In the genomic region with DNA sequence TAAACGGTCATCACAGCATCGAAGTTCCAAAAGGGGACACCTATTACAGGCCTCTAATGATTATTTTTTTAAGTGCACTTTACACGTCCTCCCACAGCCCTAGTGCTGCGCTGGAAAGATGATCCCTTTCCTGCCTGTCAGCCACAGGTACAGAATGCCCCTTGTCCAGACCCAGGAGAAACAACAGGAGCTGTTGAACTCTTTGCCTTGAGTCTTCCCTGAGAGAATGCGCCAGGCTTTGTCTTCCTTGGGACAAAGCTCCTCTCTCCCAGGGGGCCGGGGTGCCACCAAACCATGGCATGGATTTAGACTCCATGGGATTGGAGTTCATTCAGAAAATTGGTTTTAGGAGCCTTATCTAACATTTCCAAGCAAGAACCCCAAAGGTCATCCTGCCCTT, we compare ENCODE assay signal across 17 cellular contexts.
A peak's percentile ranks its signal among the peaks of the same experiment; 100 is the strongest.
DNase-seq lines count a peak whose midpoint lies in the region; ATAC-seq and FAIRE-seq lines count a peak whose summit lies in the region.
"Had no signal": no experiment of that assay in that cellular context is flagged by ENCODE, and none has a peak within 500 bp of the region (broad histone marks: within the 10 kb centered on the region; RNA-seq: fewer than 3 reads in every experiment).

No MANE protein-coding gene starts in this region.

- H3K27ac ChIP-seq in SK-N-MC = no peak overlapping the region; the same call in 1 of the 2 replicates
- H3K27ac ChIP-seq in iPS-20b (ENCODE audit: low read length) = peak overlapping the region; percentile 15
- H3K27ac ChIP-seq: left lung, upper lobe of right lung had no signal

- peak overlapping the region; percentile 61 for H3K4me3 ChIP-seq in SK-N-MC
- peak overlapping the region; percentile 58 for H3K4me3 ChIP-seq in iPS-20b (ENCODE audit: low read length)
- H3K4me3 ChIP-seq: left lung, upper lobe of right lung had no signal

- H3K27me3 ChIP-seq in iPS-20b (ENCODE audit: insufficient read depth, low read length) = no peaks in the 10 kb centered on the region
- H3K27me3 ChIP-seq: left lung, upper lobe of right lung had no signal

- H3K9ac ChIP-seq in SK-N-MC (ENCODE audit: insufficient read length) (peak overlapping the region; percentile 25), iPS-20b (ENCODE audit: low read depth, low read length) (peak overlapping the region; percentile 70; the same call in 1 of the 2 replicates)

- peak; percentile 36 for DNase-seq in NCI-H345 (lab: John Stamatoyannopoulos, UW)
- DNase-seq in NCI-H345 treated with DMSO at 0.1 percent for 48 hours (lab: John Stamatoyannopoulos, UW; ENCODE audit: unreplicated experiment) = no peak
- DNase-seq in SK-N-MC (ENCODE audit: low read depth, low spot score) = no peak
- DNase-seq in urothelium cell line (ENCODE audit: low spot score) = peak; percentile 16
- DNase-seq in activated CD4-positive, alpha-beta T cell treated with anti-CD3 and anti-CD28 coated beads, Interleukin-2, amount 50 U/mL, for 1 hour = no peak
- DNase-seq in NCI-H2196 (lab: John Stamatoyannopoulos, UW; ENCODE audit: unreplicated experiment) = no peak
- DNase-seq: activated T-cell treated with anti-CD3 and anti-CD28 coated beads for 4 hours; effector CD8-positive, alpha-beta T cell; foreskin fibroblast; HFFc6; left lung; NCI-H1048; upper lobe of right lung had no signal

- ATAC-seq in GM21737 (IDR thresholded peaks at IDR 0.05; ENCODE audit: unreplicated experiment) = no peak
- ATAC-seq: left lung, upper lobe of right lung had no signal

- FAIRE-seq in urothelium cell line (lab: Jason Lieb, UNC) = no peak
- FAIRE-seq: D721Med, GM12892 had no signal

- peaks cover 32% of the 10 kb centered on the region; the same call in 1 of the 2 replicates for H3K4me1 ChIP-seq in iPS-20b (ENCODE audit: insufficient read depth, low read length)
- H3K4me1 ChIP-seq: left lung, upper lobe of right lung had no signal

- no peaks in the 10 kb centered on the region for H3K9me3 ChIP-seq in SK-N-MC (ENCODE audit: low read depth, low read length)
- no peaks in the 10 kb centered on the region for H3K9me3 ChIP-seq in iPS-20b (ENCODE audit: insufficient read depth, low read depth, low read length)
- H3K9me3 ChIP-seq: left lung, upper lobe of right lung had no signal

- H3K36me3 ChIP-seq in SK-N-MC (ENCODE audit: insufficient read depth, low read length) (no peaks in the 10 kb centered on the region), iPS-20b (ENCODE audit: insufficient read depth, low read depth, low read length) (no peaks in the 10 kb centered on the region)
- H3K36me3 ChIP-seq: left lung, upper lobe of right lung had no signal

Comparison
In these comparisons a context has a peak if more than half of its experiments do, and no peak if none do; other contexts are left out.
1. DNase-seq: peak in NCI-H345 (single experiment) and urothelium cell line (single experiment); none in NCI-H345 treated with DMSO at 0.1 percent for 48 hours (single experiment), SK-N-MC (single experiment), activated CD4-positive, alpha-beta T cell treated with anti-CD3 and anti-CD28 coated beads, Interleukin-2, amount 50 U/mL, for 1 hour (single experiment) and NCI-H2196 (single experiment).